ENCODE assay signal across 12 cellular contexts in the genomic region with DNA sequence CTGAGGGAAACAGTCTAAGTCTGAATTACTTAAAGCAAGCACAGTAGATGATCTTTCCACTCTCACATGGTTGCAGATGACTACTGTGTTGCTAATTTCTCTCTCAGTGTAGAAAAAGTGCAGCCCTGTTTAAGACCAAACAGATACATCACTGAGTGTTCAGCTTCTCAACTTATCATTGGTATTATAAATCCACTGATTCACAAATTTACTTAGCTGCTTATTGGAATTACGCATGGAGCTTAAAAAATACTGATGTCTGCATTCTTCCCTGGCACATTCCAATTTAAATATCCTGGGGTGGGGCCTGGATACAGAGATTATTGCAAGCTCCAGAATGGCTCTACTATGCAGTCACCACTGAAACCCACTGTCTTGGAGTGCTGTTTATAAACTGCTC.
DNase-seq lines count a peak whose midpoint lies in the region; ATAC-seq, FAIRE-seq and TF ChIP-seq lines count a peak whose summit lies in the region.
"Had no signal": no experiment of that assay in that cellular context is flagged by ENCODE, and none has a peak within 500 bp of the region (broad histone marks: within the 10 kb centered on the region; RNA-seq: fewer than 3 reads in every experiment).

No MANE protein-coding gene starts in this region.

- H3K9me3 ChIP-seq in MG63 = no peaks in the 10 kb centered on the region
- H3K9me3 ChIP-seq in thyroid gland = no peaks in the 10 kb centered on the region
- H3K9me3 ChIP-seq: esophagus squamous epithelium had no signal

- WGBS in thyroid gland, 2 donors = 77 to 87% methylated on average over 1 of the region's 1 CpG

- no peaks in the 10 kb centered on the region for H3K4me1 ChIP-seq in thyroid gland
- H3K4me1 ChIP-seq: parathyroid adenoma had no signal

- TF ChIP-seq CTCF in AG10803 (conservative IDR thresholded peaks at IDR 0.05; ENCODE audit: low read length) (no peak), bronchial epithelial cell (IDR thresholded peaks at IDR 0.05; ENCODE audit: insufficient read depth, low read length, severe bottlenecking) (no peak), GM13977 (IDR thresholded peaks at IDR 0.05; ENCODE audit: extremely low read depth, insufficient read depth, missing control alignments) (no peak), thyroid gland (IDR thresholded peaks at IDR 0.05) (no peak)

- in situ Hi-C loops in GM13977 (cut with MboI; ENCODE audit: low pct_unique_long_range_greater_than_20kb, low sequenced_read_pairs, unreplicated experiment) = no loop called here

- no peak overlapping the region for H3K4me3 ChIP-seq in AG10803 (ENCODE audit: low read length)
- no peak overlapping the region for H3K4me3 ChIP-seq in MG63
- H3K4me3 ChIP-seq in bronchial epithelial cell (ENCODE audit: low read depth, low read length) = no peak overlapping the region
- no peak overlapping the region for H3K4me3 ChIP-seq in thyroid gland (replicated peaks in 1 of 3)
- H3K4me3 ChIP-seq: esophagus squamous epithelium had no signal

- no peaks in the 10 kb centered on the region for H3K36me3 ChIP-seq in MG63
- no peaks in the 10 kb centered on the region for H3K36me3 ChIP-seq in bronchial epithelial cell (ENCODE audit: control insufficient read depth, insufficient read depth, low read length)
- H3K36me3 ChIP-seq in thyroid gland = no peaks in the 10 kb centered on the region
- H3K36me3 ChIP-seq: esophagus squamous epithelium had no signal

- TF ChIP-seq POLR2A in thyroid gland (IDR thresholded peaks at IDR 0.05) = no peak

- ATAC-seq in esophagus mucosa = no peak

- H3K27me3 ChIP-seq in MG63 (no peaks in the 10 kb centered on the region), bronchial epithelial cell (ENCODE audit: control insufficient read depth, insufficient read depth, low read length) (no peaks in the 10 kb centered on the region), thyroid gland (no peaks in the 10 kb centered on the region)
- H3K27me3 ChIP-seq: esophagus squamous epithelium had no signal

- intact Hi-C loops in thyroid gland (cut with DNase I) = no loop called here

- DNase-seq in AG10803 (ENCODE audit: low read depth) = peak; percentile 55
- peak; percentile 4 for DNase-seq in MG63
- peak; percentile 84 for DNase-seq in bronchial epithelial cell (ENCODE audit: low read depth)
- peak; percentile 63 for DNase-seq in kidney glomerular epithelial cell (lab: John Stamatoyannopoulos, UW)
- DNase-seq in GM13977 (ENCODE audit: low spot score) = no peak
- DNase-seq in thyroid gland = no peak
- DNase-seq in NCI-H69 (lab: John Stamatoyannopoulos, UW) = no peak
- DNase-seq: activated naive CD4-positive, alpha-beta T cell treated with Interleukin-2 at 50 U/mL for 16 hours; esophagus squamous epithelium; NK-92 treated with Interleukin-12 subunit alpha and Interleukin-12 subunit beta, amount 100 ng/mL, for 24 hours had no signal

- FAIRE-seq in bronchial epithelial cell (lab: Jason Lieb, UNC) = no peak

- no peak overlapping the region for H3K27ac ChIP-seq in thyroid gland
- H3K27ac ChIP-seq: esophagus squamous epithelium, parathyroid adenoma had no signal

Comparison
In these comparisons a context has a peak if more than half of its experiments do, and no peak if none do; other contexts are left out.
1. DNase-seq: peak in AG10803 (single experiment), MG63 (single experiment), bronchial epithelial cell (single experiment) and kidney glomerular epithelial cell (single experiment); none in GM13977 (single experiment), thyroid gland (0 of 2) and NCI-H69 (single experiment).